20 cellular contexts compared by ENCODE assay signal in the genomic region with DNA sequence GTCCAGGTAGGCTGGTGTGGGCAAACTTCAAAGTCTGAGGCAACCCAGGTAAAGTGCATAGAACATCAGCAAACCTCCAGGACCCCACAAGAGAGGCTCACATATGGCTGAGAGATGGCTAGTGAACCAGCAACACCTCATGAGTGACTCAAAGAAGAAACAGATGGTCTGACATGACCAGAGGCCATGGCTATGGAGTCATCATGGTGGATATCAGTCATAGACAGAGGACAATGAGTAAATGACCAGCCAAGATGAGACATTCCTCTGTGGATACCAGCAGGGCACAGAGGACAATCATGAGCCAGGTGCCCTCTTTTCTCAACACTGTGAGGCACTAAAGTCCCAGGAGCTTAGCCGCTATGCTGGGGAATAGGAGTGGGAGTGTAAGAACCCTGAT.
A peak's percentile ranks its signal among the peaks of the same experiment; 100 is the strongest.
DNase-seq lines count a peak whose midpoint lies in the region; ATAC-seq, FAIRE-seq and TF ChIP-seq lines count a peak whose summit lies in the region.
"Had no signal": no experiment of that assay in that cellular context is flagged by ENCODE, and none has a peak within 500 bp of the region (broad histone marks: within the 10 kb centered on the region; RNA-seq: fewer than 3 reads in every experiment).

No MANE protein-coding gene starts in this region.

- no peaks in the 10 kb centered on the region for H3K36me3 ChIP-seq in iPS-15b (ENCODE audit: control insufficient read depth, insufficient read depth, low read length)
- H3K36me3 ChIP-seq in mucosa of descending colon (ENCODE audit: low read depth): no peaks in the 10 kb centered on the region
- H3K36me3 ChIP-seq in kidney (ENCODE audit: control insufficient read depth in 1 of 2, insufficient read depth in 2 of 2, low read length in 2 of 2): no peaks in the 10 kb centered on the region
- H3K36me3 ChIP-seq: BLaER1 treated with 17β-estradiol and CSF1 and Interleukin-3, amounts not matched to agents 10 nM and 100 nM; gastrocnemius medialis; left ventricle myocardium inferior; neutrophil; right atrium auricular region had no signal

- FAIRE-seq in HTR-8/SVneo (lab: Jason Lieb, UNC): peak; percentile 9
- no peak for FAIRE-seq in kidney (lab: Jason Lieb, UNC)
- FAIRE-seq: GM12878 had no signal

- H3K4me1 ChIP-seq in iPS-15b (ENCODE audit: control insufficient read depth, insufficient read depth, low read length) (peaks cover 31% of the 10 kb centered on the region), mucosa of descending colon (ENCODE audit: low read depth) (no peaks in the 10 kb centered on the region), kidney (ENCODE audit: control insufficient read depth in 1 of 2, insufficient read depth in 1 of 2, low read depth in 1 of 2, low read length in 2 of 2) (no peaks in the 10 kb centered on the region)
- H3K4me1 ChIP-seq: BLaER1 treated with 17β-estradiol and CSF1 and Interleukin-3, amounts not matched to agents 10 nM and 100 nM; body of pancreas; gastrocnemius medialis; left ventricle myocardium inferior; right atrium auricular region had no signal

- TF ChIP-seq CTCF in astrocyte of the spinal cord (IDR thresholded peaks at IDR 0.05; ENCODE audit: low read depth, low read length) (no peak), mucosa of descending colon (IDR thresholded peaks at IDR 0.05) (no peak), kidney (IDR thresholded peaks at IDR 0.05; ENCODE audit: borderline replicate concordance, extremely low read depth, insufficient read depth) (no peak)

- H3K9me3 ChIP-seq in iPS-15b (ENCODE audit: control insufficient read depth, insufficient read depth, low read length) (no peaks in the 10 kb centered on the region), mucosa of descending colon (no peaks in the 10 kb centered on the region), kidney (ENCODE audit: control insufficient read depth in 1 of 2, low read length in 2 of 2) (no peaks in the 10 kb centered on the region)
- H3K9me3 ChIP-seq: body of pancreas, gastrocnemius medialis, left ventricle myocardium inferior, neutrophil, right atrium auricular region had no signal

- no peaks in the 10 kb centered on the region for H3K27me3 ChIP-seq in iPS-15b (ENCODE audit: control insufficient read depth, insufficient read depth, low read length)
- H3K27me3 ChIP-seq: BLaER1 treated with 17β-estradiol and CSF1 and Interleukin-3, amounts not matched to agents 10 nM and 100 nM; body of pancreas; gastrocnemius medialis; neutrophil; right atrium auricular region had no signal

- H3K27ac ChIP-seq in kidney (ENCODE audit: low read depth in 2 of 2, low read length in 2 of 2): no peak overlapping the region
- H3K27ac ChIP-seq: BLaER1 treated with 17β-estradiol and CSF1 and Interleukin-3, amounts not matched to agents 10 nM and 100 nM; body of pancreas; coronary artery; gastrocnemius medialis; left ventricle myocardium inferior; neutrophil; right atrium auricular region had no signal

- ATAC-seq in mucosa of descending colon: no peak
- ATAC-seq in HG03432 (IDR thresholded peaks at IDR 0.05; ENCODE audit: unreplicated experiment): no peak
- ATAC-seq: body of pancreas, gastrocnemius medialis, GM12878, Panc1 had no signal

- in situ Hi-C loops in astrocyte of the spinal cord (cut with HindIII; ENCODE audit: low sequenced_read_pairs): no loop called here

- peak overlapping the region; percentile 86 for H3K9ac ChIP-seq in iPS-15b (ENCODE audit: low read depth, low read length)
- no peak overlapping the region for H3K9ac ChIP-seq in kidney (ENCODE audit: low read length in 2 of 2)
- H3K9ac ChIP-seq: BLaER1 treated with 17β-estradiol and CSF1 and Interleukin-3, amounts not matched to agents 10 nM and 100 nM had no signal

- intact Hi-C loops in mucosa of descending colon (cut with DNase I, micrococcal nuclease) (no loop called here), kidney (cut with DNase I) (no loop called here)

- DNase-seq in Daoy (ENCODE audit: low read depth) (peak; percentile 29), HTR-8/SVneo (ENCODE audit: insufficient read length, low spot score) (no peak), astrocyte of the spinal cord (ENCODE audit: low read depth, low spot score) (peak; percentile 39), mucosa of descending colon (no peak), SKM-1 (lab: John Stamatoyannopoulos, UW; ENCODE audit: unreplicated experiment) (no peak), kidney (no peak)
- DNase-seq: activated CD4-positive, alpha-beta T cell treated with anti-CD3 and anti-CD28 coated beads for 1 hour; body of pancreas; gastrocnemius medialis; left ventricle myocardium inferior; NCI-H1694; NCI-H2227 treated with DMSO at 0.1 percent for 48 hours had no signal

- H3K4me3 ChIP-seq in astrocyte of the spinal cord (ENCODE audit: low read depth, low read length) (no peak overlapping the region), iPS-15b (ENCODE audit: low read depth, low read length) (peak overlapping the region; percentile 68), mucosa of descending colon (no peak overlapping the region), kidney (ENCODE audit: low read length in 2 of 2) (no peak overlapping the region)
- H3K4me3 ChIP-seq: BLaER1 treated with 17β-estradiol and CSF1 and Interleukin-3, amounts not matched to agents 10 nM and 100 nM; body of pancreas; coronary artery; gastrocnemius medialis; GM12878; left ventricle myocardium inferior; right atrium auricular region had no signal

Comparison
In these comparisons a context has a peak if more than half of its experiments do, and no peak if none do; other contexts are left out.
1. DNase-seq: peak in Daoy (single experiment) and astrocyte of the spinal cord (single experiment); none in HTR-8/SVneo (single experiment), mucosa of descending colon (0 of 3), SKM-1 (single experiment) and kidney (single experiment).